Comparison of ENCODE assay signal across 8 cellular contexts in genomic region chr20:51531141-51531710, GRCh38. TPM values are rescaled to one million over a fixed set of nuclear protein-coding genes. Genes with fewer than 3 reads are reported as not detected.
DNase-seq lines count a peak whose midpoint lies in the region; ATAC-seq, FAIRE-seq and TF ChIP-seq lines count a peak whose summit lies in the region.

No MANE protein-coding gene starts in this region.

- H2BK120ac ChIP-seq in neuronal stem cell (ENCODE audit: low read depth, low read length), result peak overlapping the region; percentile 19

- peaks cover 0 to 42% (median 0%) of the 10 kb centered on the region in 11 experiments; a peak in 2 of 22 replicates for H4K20me1 ChIP-seq in BLaER1 treated with 17β-estradiol and CSF1 and Interleukin-3, amounts not matched to agents 10 nM and 100 nM

- peak overlapping the region; percentile 25 for H3K18ac ChIP-seq in neuronal stem cell (ENCODE audit: low read length)

- FAIRE-seq in HTR-8/SVneo (lab: Jason Lieb, UNC), result peak; percentile 76

- no peak for TF ChIP-seq POLR2A in vagina (IDR thresholded peaks at IDR 0.05)

- no peak overlapping the region for H2BK5ac ChIP-seq in neuronal stem cell (ENCODE audit: low read length)

- H4K91ac ChIP-seq in neuronal stem cell (ENCODE audit: low read depth, low read length, poor library complexity), result no peak overlapping the region

- intact Hi-C loops in vagina (cut with DNase I), result no loop called here

- H2BK12ac ChIP-seq in neuronal stem cell (ENCODE audit: low read length), result no peak overlapping the region

- H3K27me3 ChIP-seq in BLaER1 treated with 17β-estradiol and CSF1 and Interleukin-3, amounts not matched to agents 10 nM and 100 nM, result no peaks in the 10 kb centered on the region
- H3K27me3 ChIP-seq in neuronal stem cell (ENCODE audit: control insufficient read depth in 3 of 3, insufficient read depth in 3 of 3, low read depth in 1 of 3, low read length in 3 of 3) (no peaks in the 10 kb centered on the region), vagina (no peaks in the 10 kb centered on the region)

- peaks cover 85 to 100% (median 94%) of the 10 kb centered on the region in 10 experiments for H3K4me1 ChIP-seq in BLaER1 treated with 17β-estradiol and CSF1 and Interleukin-3, amounts not matched to agents 10 nM and 100 nM
- H3K4me1 ChIP-seq in neuronal stem cell (ENCODE audit: control insufficient read depth in 2 of 2, insufficient read depth in 1 of 2, low read depth in 1 of 2, low read length in 2 of 2) (peaks cover 0 to 18% of the 10 kb centered on the region in 2 donors), vagina (peaks cover 18% of the 10 kb centered on the region)

- no peak overlapping the region for H3K4me3 ChIP-seq in BLaER1 treated with 17β-estradiol and CSF1 and Interleukin-3, amounts not matched to agents 10 nM and 100 nM
- H3K4me3 ChIP-seq in neuronal stem cell (ENCODE audit: low read length in 2 of 2), result no peak overlapping the region
- no peak overlapping the region for H3K4me3 ChIP-seq in vagina

- H2BK15ac ChIP-seq in neuronal stem cell (ENCODE audit: low read length), result no peak overlapping the region

- H2AFZ ChIP-seq in neuronal stem cell (ENCODE audit: low read length), result no peak overlapping the region

- no peak overlapping the region for H2AK5ac ChIP-seq in neuronal stem cell (ENCODE audit: low read depth, low read length)

- H3K4ac ChIP-seq in neuronal stem cell (ENCODE audit: low read length), result no peak overlapping the region

- DNase-seq in HTR-8/SVneo (ENCODE audit: insufficient read length, low spot score) (no peak), activated T-helper 1 cell treated with Interleukin-2 at 50 U/mL for 16 hours (ENCODE audit: low read depth) (peak; percentile 49), neuronal stem cell (ENCODE audit: low spot score) (no peak), SHP77 treated with DMSO at 0.1 percent for 48 hours (lab: John Stamatoyannopoulos, UW) (no peak), vagina (ENCODE audit: extremely low spot score in 2 of 2) (no peak), NCI-H1092 treated with DMSO at 0.1 percent for 48 hours (lab: John Stamatoyannopoulos, UW) (no peak)

- WGBS in neuronal stem cell (ENCODE audit: extremely low coverage in 2 of 2, insufficient read length in 2 of 2, insufficient replicate concordance in 1 of 2), 2 donors, result no CpG with 5 or more reads among the region's 11 CpGs

- 0 out of 22 replicates have a peak, but pooled peaks cover 0 to 4% (median 0%) of the 10 kb centered on the region in 11 experiments for H3K36me3 ChIP-seq in BLaER1 treated with 17β-estradiol and CSF1 and Interleukin-3, amounts not matched to agents 10 nM and 100 nM
- H3K36me3 ChIP-seq in neuronal stem cell (replicated peaks in 1 of 2; ENCODE audit: control insufficient read depth in 2 of 2, insufficient read depth in 2 of 2, low read length in 2 of 2) (no peaks in the 10 kb centered on the region), vagina (no peaks in the 10 kb centered on the region)

- H4K8ac ChIP-seq in neuronal stem cell (ENCODE audit: low read depth, low read length), result no peak overlapping the region

- H3K9me3 ChIP-seq in BLaER1 treated with 17β-estradiol and CSF1 and Interleukin-3, amounts not matched to agents 10 nM and 100 nM (replicated peaks in 1 of 11), result no peaks in the 10 kb centered on the region
- H3K9me3 ChIP-seq in neuronal stem cell (replicated peaks in 1 of 2; ENCODE audit: control insufficient read depth in 2 of 2, insufficient read depth in 1 of 2, low read depth in 1 of 2, low read length in 2 of 2), result no peaks in the 10 kb centered on the region
- H3K9me3 ChIP-seq in vagina, result no peaks in the 10 kb centered on the region

- no peak for TF ChIP-seq CTCF in vagina (IDR thresholded peaks at IDR 0.05)

- peak; percentile 55 for ATAC-seq in GM21367 (IDR thresholded peaks at IDR 0.05; ENCODE audit: unreplicated experiment)

- H3K23ac ChIP-seq in neuronal stem cell (ENCODE audit: low read depth, low read length, poor library complexity), result no peak overlapping the region

- no peak overlapping the region for H3K14ac ChIP-seq in neuronal stem cell (ENCODE audit: low read length)

- no peak overlapping the region for H3K9ac ChIP-seq in BLaER1 treated with 17β-estradiol and CSF1 and Interleukin-3, amounts not matched to agents 10 nM and 100 nM
- H3K9ac ChIP-seq in neuronal stem cell (ENCODE audit: low read depth, low read length, poor library complexity), result no peak overlapping the region

- peak overlapping the region in 6 of 11 experiments; percentile 56 to 91 (median 86); a peak in 9 of 22 replicates for H3K4me2 ChIP-seq in BLaER1 treated with 17β-estradiol and CSF1 and Interleukin-3, amounts not matched to agents 10 nM and 100 nM
- no peak overlapping the region for H3K4me2 ChIP-seq in neuronal stem cell (ENCODE audit: insufficient read depth, low read length, poor library complexity, severe bottlenecking)

- no peaks in the 10 kb centered on the region for H3K79me1 ChIP-seq in neuronal stem cell (ENCODE audit: low read depth, low read length)

- peak overlapping the region in 5 of 11 experiments; percentile 23 to 69 (median 57); a peak in 7 of 22 replicates for H3K27ac ChIP-seq in BLaER1 treated with 17β-estradiol and CSF1 and Interleukin-3, amounts not matched to agents 10 nM and 100 nM
- H3K27ac ChIP-seq in neuronal stem cell (replicated peaks; ENCODE audit: low read length) (no peak overlapping the region), vagina (no peak overlapping the region)

RNA-seq across cellular contexts. Expression of gene NFATC2, which starts 11.3 kb away (rescaled TPM):
- polyA plus RNA-seq in neuronal stem cell (2013, experiment 1 of 2), result 0.67 TPM
- polyA plus RNA-seq in neuronal stem cell (2013, experiment 2 of 2), result 0.76 TPM
- 7.4 TPM for total RNA-seq in vagina
